Comparison of ENCODE assay signal across 9 cellular contexts in the genomic region with DNA sequence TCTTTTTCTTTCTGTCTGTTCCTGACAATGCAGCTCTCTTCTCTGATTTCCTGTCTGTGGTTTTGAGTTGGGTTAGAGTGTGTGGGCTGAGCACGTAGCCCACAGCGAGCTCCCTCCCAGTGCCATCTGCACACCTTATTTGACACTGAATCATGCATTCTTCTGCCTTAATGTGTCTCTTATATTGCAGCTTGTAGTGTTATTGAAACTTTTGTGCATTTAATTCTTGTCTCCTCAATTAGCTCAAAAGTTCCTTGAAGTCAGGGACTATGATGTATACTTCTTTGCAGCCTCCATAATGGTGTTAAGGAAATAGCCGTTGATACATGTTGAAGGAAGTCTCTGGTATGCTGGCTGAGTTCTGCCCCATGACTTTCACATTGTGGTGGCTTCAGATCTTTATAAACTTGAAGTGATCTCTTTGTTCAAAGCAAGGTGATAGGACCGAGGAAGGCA.
A peak's percentile ranks its signal among the peaks of the same experiment; 100 is the strongest.
DNase-seq lines count a peak whose midpoint lies in the region; ATAC-seq and TF ChIP-seq lines count a peak whose summit lies in the region.
"Had no signal": no experiment of that assay in that cellular context is flagged by ENCODE, and none has a peak within 500 bp of the region (broad histone marks: within the 10 kb centered on the region; RNA-seq: fewer than 3 reads in every experiment).

No MANE protein-coding gene starts in this region.

- H3K9me3 Mint-ChIP-seq in T-helper 2 cell treated with Interferon-gamma antibody and Interleukin-4, amounts not matched to agents 5 μg/mL and 100 μg/mL, for 36 hours, result peaks cover 22% of the 10 kb centered on the region
- H3K9me3 Mint-ChIP-seq in nephron progenitor cell, result no peaks in the 10 kb centered on the region

- H3K27me3 Mint-ChIP-seq in T-helper 2 cell treated with Interferon-gamma antibody and Interleukin-4, amounts not matched to agents 5 μg/mL and 100 μg/mL, for 36 hours (ENCODE audit: low read depth), result no peaks in the 10 kb centered on the region
- peaks cover 4% of the 10 kb centered on the region for H3K27me3 Mint-ChIP-seq in nephron progenitor cell (ENCODE audit: low read depth, poor library complexity)

- H3K4me3 Mint-ChIP-seq in T-helper 2 cell treated with Interferon-gamma antibody and Interleukin-4, amounts not matched to agents 5 μg/mL and 100 μg/mL, for 36 hours, result peak overlapping the region; percentile 89
- H3K4me3 Mint-ChIP-seq in nephron progenitor cell, result no peak overlapping the region

- peak overlapping the region; percentile 90 for H3K27ac Mint-ChIP-seq in T-helper 2 cell treated with Interferon-gamma antibody and Interleukin-4, amounts not matched to agents 5 μg/mL and 100 μg/mL, for 36 hours
- H3K27ac Mint-ChIP-seq in nephron progenitor cell, result peak overlapping the region; percentile 87

- TF ChIP-seq CTCF in nephron progenitor cell (IDR thresholded peaks at IDR 0.05), result no peak

- peak; percentile 53 for DNase-seq in T-helper 2 cell treated with Interferon-gamma antibody and Interleukin-4, amounts not matched to agents 5 μg/mL and 100 μg/mL, for 36 hours (ENCODE audit: low spot score)
- no peak for DNase-seq in nephron progenitor cell
- DNase-seq in NCI-H2029 (lab: John Stamatoyannopoulos, UW), result no peak
- DNase-seq in NCI-H2107 (lab: John Stamatoyannopoulos, UW), result no peak
- DNase-seq in GM19238 (ENCODE audit: insufficient read length, low spot score), result no peak
- DNase-seq in C1 segment of cervical spinal cord (lab: John Stamatoyannopoulos, UW), result no peak

- peaks cover 54% of the 10 kb centered on the region for H3K4me1 Mint-ChIP-seq in T-helper 2 cell treated with Interferon-gamma antibody and Interleukin-4, amounts not matched to agents 5 μg/mL and 100 μg/mL, for 36 hours (ENCODE audit: low read depth)
- H3K4me1 Mint-ChIP-seq in nephron progenitor cell, result no peaks in the 10 kb centered on the region

- ATAC-seq in GM19025 (IDR thresholded peaks at IDR 0.05; ENCODE audit: low read depth, unreplicated experiment), result peak; percentile 61
- ATAC-seq in HG03025 (IDR thresholded peaks at IDR 0.05; ENCODE audit: low FRiP score, unreplicated experiment), result peak; percentile 58
- ATAC-seq: Panc1 had no signal

- H3K36me3 Mint-ChIP-seq in T-helper 2 cell treated with Interferon-gamma antibody and Interleukin-4, amounts not matched to agents 5 μg/mL and 100 μg/mL, for 36 hours (ENCODE audit: low read depth), result peaks cover 20% of the 10 kb centered on the region
- H3K36me3 Mint-ChIP-seq in nephron progenitor cell (ENCODE audit: low read depth), result no peaks in the 10 kb centered on the region
